ENCODE assay signal across 1 cellular context in genomic region chr12:22588817-22589216, GRCh38.
TF ChIP-seq lines count a peak whose summit lies in the region.

No MANE protein-coding gene starts in this region.

TF ChIP-seq in HepG2, 621 proteins besides CTCF, POLR2A, EP300 and RAD21 (continued from another document):
- TF ChIP-seq MEIS1 (CRISPR knock-in tag; IDR thresholded peaks at IDR 0.05; ENCODE audit: borderline replicate concordance), result no peak
